ENCODE assay signal across 20 cellular contexts in the genomic region with DNA sequence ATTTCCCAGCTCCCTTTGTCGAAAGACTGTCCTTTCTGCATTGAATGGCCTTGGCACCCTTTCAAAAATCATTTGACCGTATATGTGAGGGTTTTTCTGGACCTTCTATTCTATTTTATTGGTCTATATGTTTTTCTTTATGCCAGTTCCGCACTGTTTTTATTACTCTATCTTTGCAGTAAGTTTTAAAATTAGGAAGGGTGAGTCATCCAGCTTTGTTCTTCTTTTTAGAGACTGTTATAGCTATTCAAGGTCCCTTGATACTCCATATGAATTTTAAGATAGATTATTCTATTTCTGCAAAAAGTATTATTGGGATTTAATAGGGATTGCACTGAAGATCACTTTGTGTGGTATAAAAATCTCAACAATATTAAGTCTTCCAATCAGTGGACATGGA.
"Had no signal": no experiment of that assay in that cellular context is flagged by ENCODE, and none has a peak within 500 bp of the region (broad histone marks: within the 10 kb centered on the region; RNA-seq: fewer than 3 reads in every experiment).

No MANE protein-coding gene starts in this region.

- H3K4me1 Mint-ChIP-seq: activated B cell treated with CpG ODN at 0.5 μM for 24 hours had no signal

- H3K27ac Mint-ChIP-seq: activated B cell treated with CpG ODN at 0.5 μM for 24 hours; activated CD4-positive, alpha-beta memory T cell treated with anti-CD3 and anti-CD28 coated beads for 36 hours; activated naive CD4-positive, alpha-beta T cell treated with anti-CD3 and anti-CD28 coated beads, Interleukin-2, amount 50 U/mL, for 24 hours; activated T-helper 1 cell treated with anti-CD3 and anti-CD28 coated beads, Interleukin-12 subunit alpha, Interleukin-12 subunit beta, Interleukin-2, Interleukin-4 antibody, amounts not matched to agents 30 ng/mL and 10 ng/mL and 1 ng/mL, durations not matched to agents 14 hours and 24 hours and 36 hours; mesothelial cell of epicardium; naive thymus-derived CD8-positive, alpha-beta T cell; neural progenitor cell; stimulated activated effector memory CD8-positive, alpha-beta T cell treated with anti-CD3 and anti-CD28 coated beads, Interleukin-12 subunit alpha, Interleukin-12 subunit beta, amount 100 ng/mL, for 72 hours had no signal

- ATAC-seq: body of pancreas; heart left ventricle; left ventricle myocardium superior; naive thymus-derived CD8-positive, alpha-beta T cell; right lobe of liver; stimulated activated effector memory CD8-positive, alpha-beta T cell treated with anti-CD3 and anti-CD28 coated beads, Interleukin-12 subunit alpha, Interleukin-12 subunit beta, amount 100 ng/mL, for 72 hours had no signal

- H3K36me3 Mint-ChIP-seq: neural progenitor cell; stimulated activated effector memory CD8-positive, alpha-beta T cell treated with anti-CD3 and anti-CD28 coated beads, Interleukin-12 subunit alpha, Interleukin-12 subunit beta, amount 100 ng/mL, for 72 hours had no signal

- DNase-seq: activated B cell treated with CpG ODN at 0.5 μM for 24 hours; activated CD4-positive, alpha-beta memory T cell treated with anti-CD3 and anti-CD28 coated beads for 36 hours; activated CD4-positive, alpha-beta T cell treated with anti-CD3 and anti-CD28 coated beads for 4 hours; activated gamma-delta T cell; anterior cingulate cortex; body of pancreas; cortex of kidney; heart left ventricle; left ventricle myocardium superior; mammary epithelial cell; naive thymus-derived CD8-positive, alpha-beta T cell; posterior cingulate gyrus; right lobe of liver; stimulated activated CD4-positive, alpha-beta T cell treated with anti-CD3 and anti-CD28 coated beads, Interleukin-1b, Interleukin-23, amount 100 ng/mL, for 48 hours; stomach had no signal

- H3K4me3 Mint-ChIP-seq: activated B cell treated with CpG ODN at 0.5 μM for 24 hours; activated CD4-positive, alpha-beta memory T cell treated with anti-CD3 and anti-CD28 coated beads for 36 hours; activated naive CD4-positive, alpha-beta T cell treated with anti-CD3 and anti-CD28 coated beads, Interleukin-2, amount 50 U/mL, for 24 hours; activated T-helper 1 cell treated with anti-CD3 and anti-CD28 coated beads, Interleukin-12 subunit alpha, Interleukin-12 subunit beta, Interleukin-2, Interleukin-4 antibody, amounts not matched to agents 30 ng/mL and 10 ng/mL and 1 ng/mL, durations not matched to agents 14 hours and 24 hours and 36 hours; mesothelial cell of epicardium; naive thymus-derived CD8-positive, alpha-beta T cell; neural progenitor cell; stimulated activated effector memory CD8-positive, alpha-beta T cell treated with anti-CD3 and anti-CD28 coated beads, Interleukin-12 subunit alpha, Interleukin-12 subunit beta, amount 100 ng/mL, for 72 hours had no signal
